Comparison of ENCODE assay signal across 1 cellular context in genomic region chr12:21073822-21074460, GRCh38.
TF ChIP-seq lines count a peak whose summit lies in the region.

No MANE protein-coding gene starts in this region.

TF ChIP-seq in HCT116, 20 proteins besides CTCF, POLR2A, EP300 and RAD21 (continued from another document):
- TF ChIP-seq REST (IDR thresholded peaks at IDR 0.05; ENCODE audit: low read depth) (no peak), SRF (IDR thresholded peaks at IDR 0.05; ENCODE audit: low read depth) (no peak), POLR2AphosphoS5 (IDR thresholded peaks at IDR 0.05; ENCODE audit: low read depth, low read length) (peak; percentile 43; the same call in 1 of the 2 replicates), ELF1 (IDR thresholded peaks at IDR 0.05; ENCODE audit: borderline replicate concordance, low read depth) (no peak), FOSL1 (IDR thresholded peaks at IDR 0.05; ENCODE audit: low read depth) (peak; percentile 74), CEBPB (IDR thresholded peaks at IDR 0.05; ENCODE audit: low read depth) (peak; percentile 17), SP1 (IDR thresholded peaks at IDR 0.05; ENCODE audit: low read depth) (peak; percentile 67), JUND (IDR thresholded peaks at IDR 0.05) (peak; percentile 83), YY1 (IDR thresholded peaks at IDR 0.05; ENCODE audit: extremely low read depth, insufficient replicate concordance, low read depth, low read length) (peak; percentile 7)
